ENCODE assay signal across 16 cellular contexts in the genomic region with DNA sequence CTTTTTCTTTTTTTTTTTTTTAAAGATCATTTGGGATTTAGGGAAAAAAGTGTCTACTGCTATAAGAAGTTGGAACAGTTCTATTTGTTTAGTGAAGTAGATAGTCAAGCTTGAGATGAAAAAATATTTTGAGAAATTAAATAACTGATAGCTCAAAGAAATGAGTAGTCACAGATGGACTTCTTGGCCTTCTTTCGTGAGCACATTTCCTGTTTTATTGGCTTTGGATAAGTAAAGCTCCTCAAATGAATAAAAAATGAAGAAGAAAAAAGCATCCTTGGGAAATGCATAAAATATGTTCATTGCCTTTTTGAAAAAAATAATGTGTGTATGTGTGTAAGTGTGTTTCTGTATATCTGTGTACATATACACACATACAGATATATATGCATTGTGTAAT.
DNase-seq lines count a peak whose midpoint lies in the region; ATAC-seq and TF ChIP-seq lines count a peak whose summit lies in the region.
"Had no signal": no experiment of that assay in that cellular context is flagged by ENCODE, and none has a peak within 500 bp of the region (broad histone marks: within the 10 kb centered on the region; RNA-seq: fewer than 3 reads in every experiment).

No MANE protein-coding gene starts in this region.

- no peak for ATAC-seq in GM19023 (IDR thresholded peaks at IDR 0.05; ENCODE audit: unreplicated experiment)

- DNase-seq in NCI-H446 (lab: John Stamatoyannopoulos, UW) (peak; percentile 7 to 46), cerebellar cortex (ENCODE audit: low spot score) (peak; percentile 58), fibroblast of the aortic adventitia (ENCODE audit: low read depth) (peak; percentile 16), GM10248 (ENCODE audit: extremely low spot score) (no peak), AG08395 (ENCODE audit: low spot score) (no peak)
- DNase-seq: AML-193; C1 segment of cervical spinal cord; Caco-2; CD4-positive, alpha-beta memory T cell; DMS153; DND-41; GDM1; GOT3; HFFc6 had no signal

- H3K4me3 ChIP-seq in fibroblast of the aortic adventitia (ENCODE audit: low read depth, low read length), result no peak overlapping the region
- H3K4me3 ChIP-seq: HAP-1 had no signal

- POLR2A ChIA-PET in GM10248 (lab: Yijun Ruan, JAX), result no interaction called here

- CTCF ChIA-PET in GM10248 (lab: Yijun Ruan, JAX), result no interaction called here

- TF ChIP-seq CTCF in fibroblast of the aortic adventitia (IDR thresholded peaks at IDR 0.05; ENCODE audit: insufficient read depth, low read length), result no peak
- TF ChIP-seq CTCF in GM10248 (IDR thresholded peaks at IDR 0.05; ENCODE audit: control extremely low read depth, extremely low read depth, low read depth, missing control alignments), result no peak

Comparison
In these comparisons a context has a peak if more than half of its experiments do, and no peak if none do; other contexts are left out.
1. DNase-seq: peak in NCI-H446 (2 of 2), cerebellar cortex (single experiment) and fibroblast of the aortic adventitia (single experiment); none in GM10248 (single experiment) and AG08395 (single experiment).